12 cellular contexts compared by ENCODE assay signal in genomic region chr1:228472655-228473054, GRCh38. TPM values are rescaled to one million over a fixed set of nuclear protein-coding genes. Genes with fewer than 3 reads are reported as not detected.
DNase-seq lines count a peak whose midpoint lies in the region; ATAC-seq and TF ChIP-seq lines count a peak whose summit lies in the region.
"Had no signal": no experiment of that assay in that cellular context is flagged by ENCODE, and none has a peak within 500 bp of the region (broad histone marks: within the 10 kb centered on the region; RNA-seq: fewer than 3 reads in every experiment).

No MANE protein-coding gene starts in this region.

- no peaks in the 10 kb centered on the region for H3K9me3 Mint-ChIP-seq in activated CD4-positive, alpha-beta T cell treated with anti-CD3 and anti-CD28 coated beads, Interleukin-2, amount 10 ng/mL, durations not matched to agents 24 days and 14 days
- H3K9me3 Mint-ChIP-seq in stimulated activated memory B cell treated with anti-CD40 and anti-IgM and Interleukin-4, amounts not matched to agents 10 μg/mL and 1 μg/mL and 100 μg/mL, for 72 hours, result peaks cover 4% of the 10 kb centered on the region
- H3K9me3 Mint-ChIP-seq: mesothelial cell of epicardium had no signal

- no peak overlapping the region for H3K4me3 ChIP-seq in astrocyte of the spinal cord (ENCODE audit: low read depth, low read length)
- H3K4me3 ChIP-seq: pancreas had no signal

- ATAC-seq in stimulated activated memory B cell treated with anti-CD40 and anti-IgM and Interleukin-4, amounts not matched to agents 10 μg/mL and 1 μg/mL and 100 μg/mL, for 72 hours, result peak; percentile 64

- peaks cover 22% of the 10 kb centered on the region for H3K4me1 Mint-ChIP-seq in activated CD4-positive, alpha-beta T cell treated with anti-CD3 and anti-CD28 coated beads, Interleukin-2, amount 10 ng/mL, durations not matched to agents 24 days and 14 days
- peaks cover 8% of the 10 kb centered on the region for H3K4me1 Mint-ChIP-seq in stimulated activated memory B cell treated with anti-CD40 and anti-IgM and Interleukin-4, amounts not matched to agents 10 μg/mL and 1 μg/mL and 100 μg/mL, for 72 hours
- H3K4me1 Mint-ChIP-seq: mesothelial cell of epicardium had no signal

- peak overlapping the region; percentile 25 for H3K27ac Mint-ChIP-seq in activated CD4-positive, alpha-beta T cell treated with anti-CD3 and anti-CD28 coated beads, Interleukin-2, amount 10 ng/mL, durations not matched to agents 24 days and 14 days
- H3K27ac Mint-ChIP-seq in stimulated activated memory B cell treated with anti-CD40 and anti-IgM and Interleukin-4, amounts not matched to agents 10 μg/mL and 1 μg/mL and 100 μg/mL, for 72 hours, result peak overlapping the region; percentile 21
- H3K27ac Mint-ChIP-seq: mesothelial cell of epicardium had no signal

- peaks cover 20% of the 10 kb centered on the region for H3K27me3 Mint-ChIP-seq in activated CD4-positive, alpha-beta T cell treated with anti-CD3 and anti-CD28 coated beads, Interleukin-2, amount 10 ng/mL, durations not matched to agents 24 days and 14 days
- peaks cover 35% of the 10 kb centered on the region for H3K27me3 Mint-ChIP-seq in stimulated activated memory B cell treated with anti-CD40 and anti-IgM and Interleukin-4, amounts not matched to agents 10 μg/mL and 1 μg/mL and 100 μg/mL, for 72 hours

- intact Hi-C loops in activated CD4-positive, alpha-beta T cell treated with anti-CD3 and anti-CD28 coated beads, Interleukin-2, amount 10 ng/mL, durations not matched to agents 24 days and 14 days (cut with micrococcal nuclease), result loop anchor here (1.0 kb wide), 2 partner anchors 8 to 14 kb away; no protein-coding TSS in a partner anchor

- peak overlapping the region; percentile 1 for H3K4me3 Mint-ChIP-seq in activated CD4-positive, alpha-beta T cell treated with anti-CD3 and anti-CD28 coated beads, Interleukin-2, amount 10 ng/mL, durations not matched to agents 24 days and 14 days
- H3K4me3 Mint-ChIP-seq in stimulated activated memory B cell treated with anti-CD40 and anti-IgM and Interleukin-4, amounts not matched to agents 10 μg/mL and 1 μg/mL and 100 μg/mL, for 72 hours, result no peak overlapping the region
- H3K4me3 Mint-ChIP-seq: mesothelial cell of epicardium had no signal

- H3K36me3 Mint-ChIP-seq in activated CD4-positive, alpha-beta T cell treated with anti-CD3 and anti-CD28 coated beads, Interleukin-2, amount 10 ng/mL, durations not matched to agents 24 days and 14 days (ENCODE audit: low read depth), result no peaks in the 10 kb centered on the region
- H3K36me3 Mint-ChIP-seq in stimulated activated memory B cell treated with anti-CD40 and anti-IgM and Interleukin-4, amounts not matched to agents 10 μg/mL and 1 μg/mL and 100 μg/mL, for 72 hours, result no peaks in the 10 kb centered on the region
- H3K36me3 Mint-ChIP-seq: mesothelial cell of epicardium had no signal

- in situ Hi-C loops in astrocyte of the spinal cord (cut with HindIII; ENCODE audit: low sequenced_read_pairs), result no loop called here

- TF ChIP-seq CTCF in astrocyte of the spinal cord (IDR thresholded peaks at IDR 0.05; ENCODE audit: low read depth, low read length), result no peak

- no peak for DNase-seq in activated CD4-positive, alpha-beta T cell treated with anti-CD3 and anti-CD28 coated beads, Interleukin-2, amount 10 ng/mL, durations not matched to agents 24 days and 14 days
- no peak for DNase-seq in activated CD4-positive, alpha-beta T cell treated with anti-CD3 and anti-CD28 coated beads, Interleukin-2, amount 50 U/mL, for 1 hour
- DNase-seq in NK-92 (lab: John Stamatoyannopoulos, UW; ENCODE audit: unreplicated experiment), result peak; percentile 13
- DNase-seq in astrocyte of the spinal cord (ENCODE audit: low read depth, low spot score), result peak; percentile 52
- DNase-seq in NCI-H2227 treated with DMSO at 0.1 percent for 48 hours (lab: John Stamatoyannopoulos, UW), result no peak
- no peak for DNase-seq in globus pallidus (ENCODE audit: low spot score)
- no peak for DNase-seq in activated CD8-positive, alpha-beta memory T cell treated with anti-CD3 and anti-CD28 coated beads for 24 hours
- DNase-seq: amniotic stem cell, pancreas, SW 1271 had no signal

RNA-seq across cellular contexts. Expression of gene RNF187, which starts 14.5 kb away (rescaled TPM):
- total RNA-seq in activated CD4-positive, alpha-beta T cell treated with anti-CD3 and anti-CD28 coated beads, Interleukin-2, amount 10 ng/mL, durations not matched to agents 24 days and 14 days, result 148 and 150 TPM in 2 replicates

RNA-seq across cellular contexts. Expression of gene TRIM17, which starts 56.0 kb away (rescaled TPM):
- total RNA-seq in activated CD4-positive, alpha-beta T cell treated with anti-CD3 and anti-CD28 coated beads, Interleukin-2, amount 10 ng/mL, durations not matched to agents 24 days and 14 days, result 1.7 and 2.8 TPM in 2 replicates

Comparison
In these comparisons a context has a peak if more than half of its experiments do, and no peak if none do; other contexts are left out.
1. DNase-seq: peak in NK-92 (single experiment) and astrocyte of the spinal cord (single experiment); none in activated CD4-positive, alpha-beta T cell treated with anti-CD3 and anti-CD28 coated beads, Interleukin-2, amount 10 ng/mL, durations not matched to agents 24 days and 14 days (single experiment), activated CD4-positive, alpha-beta T cell treated with anti-CD3 and anti-CD28 coated beads, Interleukin-2, amount 50 U/mL, for 1 hour (single experiment), NCI-H2227 treated with DMSO at 0.1 percent for 48 hours (single experiment), globus pallidus (single experiment) and activated CD8-positive, alpha-beta memory T cell treated with anti-CD3 and anti-CD28 coated beads for 24 hours (single experiment).